16 cellular contexts compared by ENCODE assay signal in genomic region chr10:95389982-95390381, GRCh38.
DNase-seq lines count a peak whose midpoint lies in the region; ATAC-seq and TF ChIP-seq lines count a peak whose summit lies in the region.
"Had no signal": no experiment of that assay in that cellular context is flagged by ENCODE, and none has a peak within 500 bp of the region (broad histone marks: within the 10 kb centered on the region; RNA-seq: fewer than 3 reads in every experiment).

No MANE protein-coding gene starts in this region.

- H3K9ac ChIP-seq in BLaER1 (no peak overlapping the region), HCT116 (ENCODE audit: low read length) (no peak overlapping the region), adipocyte (ENCODE audit: low read length) (peak overlapping the region; percentile 83), mesenchymal stem cell (ENCODE audit: low read length) (no peak overlapping the region)

- no peaks in the 10 kb centered on the region for H3K79me2 ChIP-seq in HCT116 (ENCODE audit: insufficient read depth, low read length)

- H3K4me1 ChIP-seq in BLaER1, result peaks cover 76% of the 10 kb centered on the region
- H3K4me1 ChIP-seq in HCT116 (ENCODE audit: control insufficient read depth in 1 of 2, insufficient read depth in 2 of 2, low read length in 2 of 2), result peaks cover 4 to 17% of the 10 kb centered on the region in 2 experiments; a peak in 2 of 4 replicates
- peaks cover 78% of the 10 kb centered on the region for H3K4me1 ChIP-seq in adipocyte (ENCODE audit: control insufficient read depth, insufficient read depth, low read length)
- no peaks in the 10 kb centered on the region for H3K4me1 ChIP-seq in mesenchymal stem cell (ENCODE audit: control insufficient read depth, insufficient read depth, low read depth, low read length)
- peaks cover 35% of the 10 kb centered on the region for H3K4me1 ChIP-seq in body of pancreas

- no peak for DNase-seq in HCT116 (ENCODE audit: low read depth, low spot score)
- no peak for DNase-seq in adipocyte (ENCODE audit: low read depth)
- peak; percentile 46 for DNase-seq in posterior vena cava (ENCODE audit: low spot score)
- DNase-seq in mesenchymal stem cell, result no peak
- DNase-seq in stimulated activated CD8-positive, alpha-beta memory T cell treated with anti-CD3 and anti-CD28 coated beads, Interleukin-4, amount 100 ng/mL, for 48 hours, result no peak
- DNase-seq in body of pancreas, result no peak
- DNase-seq: DMS79 treated with DMSO at 0.1 percent for 48 hours; foreskin fibroblast; naive thymus-derived CD8-positive, alpha-beta T cell; NCI-H1436 had no signal

- RAD21 ChIA-PET in HCT116 (lab: Charles Lee; ENCODE audit: low non-redundant PET in 1 of 2, low total read pairs in 2 of 2, uncharacterized antibody in 2 of 2, unreplicated experiment in 2 of 2), result no interaction called here

- H3K23ac ChIP-seq in mesenchymal stem cell (ENCODE audit: low read length in 2 of 2), result no peak overlapping the region

- H2AK5ac ChIP-seq in mesenchymal stem cell (ENCODE audit: low read length, severe bottlenecking), result no peak overlapping the region

- H3K27ac ChIP-seq in BLaER1, result no peak overlapping the region
- no peak overlapping the region for H3K27ac ChIP-seq in HCT116 (ENCODE audit: low read depth, low read length)
- no peak overlapping the region for H3K27ac ChIP-seq in mesenchymal stem cell (ENCODE audit: low read length, poor library complexity, severe bottlenecking)
- no peak overlapping the region for H3K27ac ChIP-seq in body of pancreas
- H3K27ac ChIP-seq: SK-N-MC had no signal

- H3K4me3 ChIP-seq in BLaER1, result no peak overlapping the region
- H3K4me3 ChIP-seq in HCT116 (replicated peaks in 1 of 2; ENCODE audit: low read depth in 1 of 2, low read length in 2 of 2), result no peak overlapping the region
- H3K4me3 ChIP-seq in adipocyte (ENCODE audit: low read length), result no peak overlapping the region
- no peak overlapping the region for H3K4me3 ChIP-seq in mesenchymal stem cell (ENCODE audit: insufficient read depth in 1 of 2, low read depth in 1 of 2, low read length in 2 of 2)
- no peak overlapping the region for H3K4me3 ChIP-seq in body of pancreas
- H3K4me3 ChIP-seq: SK-N-MC, skin epidermis had no signal

- no peaks in the 10 kb centered on the region for H3K79me1 ChIP-seq in mesenchymal stem cell (replicated peaks; ENCODE audit: low read length, poor library complexity, severe bottlenecking)

- intact Hi-C loops in HCT116 (cut with micrococcal nuclease), result no loop called here
- intact Hi-C loops in posterior vena cava (cut with DNase I), result no loop called here
- intact Hi-C loops in body of pancreas (cut with DNase I), result no loop called here

- WGBS in mesenchymal stem cell, result 90% methylated on average over 4 of the region's 4 CpGs
- 92 to 97% methylated on average over 4 of the region's 4 CpGs for WGBS in body of pancreas, 2 donors

- H3K4me2 ChIP-seq in BLaER1 (peak overlapping the region; percentile 57), HCT116 (ENCODE audit: low read length) (no peak overlapping the region), mesenchymal stem cell (ENCODE audit: low read length, poor library complexity, severe bottlenecking) (no peak overlapping the region)

- peaks cover 97% of the 10 kb centered on the region for H3K36me3 ChIP-seq in BLaER1
- no peaks in the 10 kb centered on the region for H3K36me3 ChIP-seq in HCT116 (ENCODE audit: control insufficient read depth in 1 of 2, insufficient read depth in 2 of 2, low read length in 2 of 2)
- peaks cover 7% of the 10 kb centered on the region for H3K36me3 ChIP-seq in adipocyte (ENCODE audit: control insufficient read depth, insufficient read depth, low read length, severe bottlenecking)
- H3K36me3 ChIP-seq in mesenchymal stem cell (ENCODE audit: control insufficient read depth in 1 of 2, insufficient read depth in 2 of 2, low read depth in 1 of 2, low read length in 2 of 2), result no peaks in the 10 kb centered on the region
- H3K36me3 ChIP-seq in body of pancreas (replicated peaks in 1 of 2; ENCODE audit: insufficient read depth in 1 of 2, low read depth in 2 of 2), result no peaks in the 10 kb centered on the region

- H2BK120ac ChIP-seq in mesenchymal stem cell (ENCODE audit: low read depth, low read length), result no peak overlapping the region

- no peak for TF ChIP-seq RAD21 in HCT116 (IDR thresholded peaks at IDR 0.05; ENCODE audit: low read depth)

- H2AFZ ChIP-seq in HCT116 (ENCODE audit: low read depth, low read length, poor library complexity, severe bottlenecking) (no peak overlapping the region), mesenchymal stem cell (ENCODE audit: low read depth, low read length) (no peak overlapping the region)

- H3K9me2 ChIP-seq in HCT116 (ENCODE audit: insufficient read depth), result no peaks in the 10 kb centered on the region

- H4K91ac ChIP-seq in mesenchymal stem cell (ENCODE audit: low read length), result no peak overlapping the region

- H3K18ac ChIP-seq in mesenchymal stem cell (ENCODE audit: low read depth in 1 of 2, low read length in 2 of 2), result no peak overlapping the region

- H4K20me1 ChIP-seq in BLaER1, result peaks cover 100% of the 10 kb centered on the region
- H4K20me1 ChIP-seq in HCT116 (ENCODE audit: insufficient read depth), result no peaks in the 10 kb centered on the region

- POLR2A ChIA-PET in HCT116 (lab: Charles Lee), result no interaction called here

- no peak overlapping the region for H4K8ac ChIP-seq in mesenchymal stem cell (ENCODE audit: low read length)

- ATAC-seq in HCT116, result peak; percentile 56
- no peak for ATAC-seq in HG02852 (IDR thresholded peaks at IDR 0.05; ENCODE audit: unreplicated experiment)
- no peak for ATAC-seq in body of pancreas
- ATAC-seq: activated CD4-positive, CD25-positive, alpha-beta regulatory T cell treated with anti-CD3 and anti-CD28 coated beads, Interleukin-2, amount 50 U/mL, for 24 hours; naive thymus-derived CD8-positive, alpha-beta T cell; Panc1 had no signal

- no peak overlapping the region for H2BK12ac ChIP-seq in mesenchymal stem cell (ENCODE audit: low read length in 2 of 2)

- CTCF ChIA-PET in HCT116 (lab: Charles Lee), result no interaction called here

- TF ChIP-seq CTCF in HCT116 (IDR thresholded peaks at IDR 0.05 in 2 of 3, conservative IDR thresholded peaks at IDR 0.05 in 1 of 3; ENCODE audit: borderline replicate concordance in 1 of 3, insufficient read depth in 1 of 3, low read depth in 2 of 3, low read length in 2 of 3), result peak in 1 of 3 experiments; percentile 23; a peak in 1 of 6 replicates
- TF ChIP-seq CTCF in body of pancreas (IDR thresholded peaks at IDR 0.05), result no peak

- TF ChIP-seq POLR2A in HCT116 (IDR thresholded peaks at IDR 0.05; ENCODE audit: borderline replicate concordance, extremely low read depth, insufficient read depth, insufficient read length) (no peak), body of pancreas (IDR thresholded peaks at IDR 0.05) (no peak)

- BruUV-seq in HCT116 (replicated peaks; lab: Mats Ljungman, UMichigan), result no TSS peak

- H2BK5ac ChIP-seq in mesenchymal stem cell (ENCODE audit: low read depth, low read length, poor library complexity, severe bottlenecking), result no peak overlapping the region

- no peak overlapping the region for H3K4ac ChIP-seq in mesenchymal stem cell (ENCODE audit: low read depth in 1 of 2, low read length in 2 of 2)

- H2BK15ac ChIP-seq in mesenchymal stem cell (ENCODE audit: low read depth, poor library complexity, severe bottlenecking), result no peak overlapping the region

- H3K14ac ChIP-seq in mesenchymal stem cell (ENCODE audit: low read length in 2 of 2), result peak overlapping the region in 1 of 2 experiments; percentile 18

- H3K9me3 ChIP-seq in BLaER1, result no peaks in the 10 kb centered on the region
- no peaks in the 10 kb centered on the region for H3K9me3 ChIP-seq in HCT116 (ENCODE audit: control insufficient read depth in 1 of 2, insufficient read depth in 1 of 2, low read depth in 1 of 2, low read length in 2 of 2)
- no peaks in the 10 kb centered on the region for H3K9me3 ChIP-seq in adipocyte (ENCODE audit: control insufficient read depth, low read length)
- no peaks in the 10 kb centered on the region for H3K9me3 ChIP-seq in mesenchymal stem cell (ENCODE audit: control insufficient read depth, low read length)
- H3K9me3 ChIP-seq in body of pancreas, result no peaks in the 10 kb centered on the region

- H3K27me3 ChIP-seq in BLaER1 (no peaks in the 10 kb centered on the region), HCT116 (ENCODE audit: insufficient read depth, low read length) (no peaks in the 10 kb centered on the region), adipocyte (replicated peaks; ENCODE audit: control insufficient read depth, insufficient read depth, low read length) (no peaks in the 10 kb centered on the region), mesenchymal stem cell (ENCODE audit: control insufficient read depth in 1 of 2, insufficient read depth in 1 of 2, low read length in 2 of 2) (peaks cover 0 to 10% of the 10 kb centered on the region in 2 experiments), body of pancreas (no peaks in the 10 kb centered on the region)

TF ChIP-seq in HCT116, 20 proteins besides CTCF, POLR2A, EP300 and RAD21:
- TF ChIP-seq, protein P1, sequence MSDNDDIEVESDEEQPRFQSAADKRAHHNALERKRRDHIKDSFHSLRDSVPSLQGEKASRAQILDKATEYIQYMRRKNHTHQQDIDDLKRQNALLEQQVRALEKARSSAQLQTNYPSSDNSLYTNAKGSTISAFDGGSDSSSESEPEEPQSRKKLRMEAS (IDR thresholded peaks at IDR 0.05), result no peak
- TF ChIP-seq TCF7L2 (IDR thresholded peaks at IDR 0.05; ENCODE audit: borderline replicate concordance, extremely low read depth, insufficient read depth, insufficient read length), result no peak
- no peak for TF ChIP-seq JUND (IDR thresholded peaks at IDR 0.05)
- no peak for TF ChIP-seq SRF (IDR thresholded peaks at IDR 0.05; ENCODE audit: low read depth)
- no peak for TF ChIP-seq POLR2AphosphoS5 (IDR thresholded peaks at IDR 0.05; ENCODE audit: low read depth, low read length)
- no peak for TF ChIP-seq ELF1 (IDR thresholded peaks at IDR 0.05; ENCODE audit: borderline replicate concordance, low read depth)
- TF ChIP-seq YY1 (IDR thresholded peaks at IDR 0.05; ENCODE audit: extremely low read depth, insufficient replicate concordance, low read depth, low read length), result no peak
- no peak for TF ChIP-seq SP1 (IDR thresholded peaks at IDR 0.05; ENCODE audit: low read depth)
- TF ChIP-seq CBX3 (IDR thresholded peaks at IDR 0.05; ENCODE audit: low read depth), result no peak
